ENCODE assay signal across 8 cellular contexts in genomic region chr10:44310762-44311562, GRCh38.
DNase-seq lines count a peak whose midpoint lies in the region; ATAC-seq and TF ChIP-seq lines count a peak whose summit lies in the region.

No MANE protein-coding gene starts in this region.

- peak; percentile 78 for ATAC-seq in HG02973 (IDR thresholded peaks at IDR 0.05; ENCODE audit: unreplicated experiment)
- peak; percentile 62 for ATAC-seq in thoracic aorta (ENCODE audit: insufficient number of reproducible peaks, low FRiP score, low read depth)

- no peak overlapping the region for H3K4me2 ChIP-seq in OCI-LY1 (ENCODE audit: low read length)
- H3K4me2 ChIP-seq in parathyroid adenoma (ENCODE audit: low read length): peak overlapping the region; percentile 52

- H3K36me3 ChIP-seq in OCI-LY1 (ENCODE audit: insufficient read depth, low read length) (no peaks in the 10 kb centered on the region), parathyroid adenoma (ENCODE audit: control insufficient read depth, insufficient read depth, low read length) (no peaks in the 10 kb centered on the region), thoracic aorta (no peaks in the 10 kb centered on the region)

- H3K4me1 ChIP-seq in OCI-LY1 (ENCODE audit: insufficient read depth, low read length, severe bottlenecking): no peaks in the 10 kb centered on the region
- H3K4me1 ChIP-seq in parathyroid adenoma: peaks cover 51% of the 10 kb centered on the region
- H3K4me1 ChIP-seq in thoracic aorta (ENCODE audit: control insufficient read depth in 1 of 2, low read depth in 2 of 2): peaks cover 0 to 19% of the 10 kb centered on the region in 2 donors

- no peaks in the 10 kb centered on the region for H4K20me1 ChIP-seq in OCI-LY1 (ENCODE audit: insufficient read depth, low read length)

- H3K9me3 ChIP-seq in OCI-LY1 (ENCODE audit: low read length): no peaks in the 10 kb centered on the region
- H3K9me3 ChIP-seq in parathyroid adenoma (ENCODE audit: control insufficient read depth, low read length): no peaks in the 10 kb centered on the region
- H3K9me3 ChIP-seq in thoracic aorta: no peaks in the 10 kb centered on the region

- H3K27me3 ChIP-seq in OCI-LY1 (ENCODE audit: insufficient read depth, low read length): no peaks in the 10 kb centered on the region
- no peaks in the 10 kb centered on the region for H3K27me3 ChIP-seq in parathyroid adenoma (ENCODE audit: control insufficient read depth, insufficient read depth, low read length)
- no peaks in the 10 kb centered on the region for H3K27me3 ChIP-seq in thoracic aorta (replicated peaks; ENCODE audit: insufficient read depth)

- DNase-seq in NCI-H82 (lab: John Stamatoyannopoulos, UW) (peak; percentile 77), NCI-H82 treated with DMSO at 0.1 percent for 48 hours (lab: John Stamatoyannopoulos, UW; ENCODE audit: unreplicated experiment) (no peak), globus pallidus (ENCODE audit: low spot score) (peak; percentile 84), thoracic aorta (ENCODE audit: low spot score) (no peak)
- DNase-seq in activated gamma-delta T cell treated with anti-CD3 and anti-CD28 coated beads, Interleukin-2, amount 50 U/mL, for 16 hours (ENCODE audit: low read depth): peak; percentile 33

- peak; percentile 26; the same call in 1 of the 2 replicates for TF ChIP-seq CTCF in OCI-LY1 (IDR thresholded peaks at IDR 0.05; ENCODE audit: low read length)
- peak; percentile 97 for TF ChIP-seq CTCF in parathyroid adenoma (IDR thresholded peaks at IDR 0.05)
- TF ChIP-seq CTCF in thoracic aorta (IDR thresholded peaks at IDR 0.05): peak; percentile 93

- no peak overlapping the region for H3K4me3 ChIP-seq in OCI-LY1 (ENCODE audit: low read depth, low read length, poor library complexity, severe bottlenecking)
- H3K4me3 ChIP-seq in parathyroid adenoma (ENCODE audit: low read depth, low read length): no peak overlapping the region
- H3K4me3 ChIP-seq in thoracic aorta: peak overlapping the region; percentile 67

- H3K9me2 ChIP-seq in OCI-LY1 (ENCODE audit: low read depth, low read length): no peaks in the 10 kb centered on the region

- no peak overlapping the region for H3K9ac ChIP-seq in OCI-LY1 (ENCODE audit: low read length)
- no peak overlapping the region for H3K9ac ChIP-seq in parathyroid adenoma

- H3K79me2 ChIP-seq in OCI-LY1 (ENCODE audit: insufficient read depth, low read length) (no peaks in the 10 kb centered on the region), parathyroid adenoma (no peaks in the 10 kb centered on the region)

- H3F3A ChIP-seq in OCI-LY1 (ENCODE audit: insufficient read depth, low read length): no peaks in the 10 kb centered on the region

- H2AFZ ChIP-seq in OCI-LY1 (ENCODE audit: low read length): no peak overlapping the region
- peak overlapping the region; percentile 86 for H2AFZ ChIP-seq in parathyroid adenoma

- no peak overlapping the region for H3K27ac ChIP-seq in OCI-LY1 (ENCODE audit: low read depth, low read length, poor library complexity, severe bottlenecking)
- H3K27ac ChIP-seq in parathyroid adenoma: peak overlapping the region; percentile 26
- H3K27ac ChIP-seq in thoracic aorta: no peak overlapping the region

Comparison
In these comparisons a context has a peak if more than half of its experiments do, and no peak if none do; other contexts are left out.
1. DNase-seq: peak in NCI-H82 (single experiment), activated gamma-delta T cell treated with anti-CD3 and anti-CD28 coated beads, Interleukin-2, amount 50 U/mL, for 16 hours (single experiment) and globus pallidus (single experiment); none in NCI-H82 treated with DMSO at 0.1 percent for 48 hours (single experiment) and thoracic aorta (single experiment).
2. CTCF ChIP-seq: peak in every context shown above with its lines; median percentile 97 in parathyroid adenoma; 93 in thoracic aorta; 26 in OCI-LY1.